ENCODE assay signal across 8 cellular contexts in genomic region chr12:77685112-77685511, GRCh38.
DNase-seq lines count a peak whose midpoint lies in the region; ATAC-seq, FAIRE-seq and TF ChIP-seq lines count a peak whose summit lies in the region.

No MANE protein-coding gene starts in this region.

- no peaks in the 10 kb centered on the region for H3K79me2 ChIP-seq in astrocyte (ENCODE audit: insufficient read depth, low read length)
- H3K79me2 ChIP-seq in smooth muscle cell (ENCODE audit: low read depth): no peaks in the 10 kb centered on the region

- no peak overlapping the region for H3K27ac Mint-ChIP-seq in Caco-2 (ENCODE audit: unreplicated experiment)
- peak overlapping the region; percentile 80 for H3K27ac Mint-ChIP-seq in astrocyte (ENCODE audit: unreplicated experiment)

- DNase-seq in Caco-2 (peak; percentile 40 to 61), GM19239 (ENCODE audit: insufficient read length, low spot score) (peak; percentile 1), NCI-H345 treated with DMSO at 0.1 percent for 48 hours (lab: John Stamatoyannopoulos, UW; ENCODE audit: unreplicated experiment) (peak; percentile 71), astrocyte (ENCODE audit: low read depth) (peak; percentile 57), hippocampal formation (lab: John Stamatoyannopoulos, UW) (peak; percentile 16 to 69), smooth muscle cell (lab: John Stamatoyannopoulos, UW; ENCODE audit: unreplicated experiment) (no peak)
- DNase-seq in NK-92 treated with Interleukin-12 subunit alpha and Interleukin-12 subunit beta, amount 100 ng/mL, for 24 hours (lab: John Stamatoyannopoulos, UW): no peak

- no peaks in the 10 kb centered on the region for H3K36me3 ChIP-seq in Caco-2 (ENCODE audit: control insufficient read depth, insufficient read depth, low read length)
- H3K36me3 ChIP-seq in astrocyte (ENCODE audit: insufficient read depth, low read length): no peaks in the 10 kb centered on the region
- no peaks in the 10 kb centered on the region for H3K36me3 ChIP-seq in smooth muscle cell (ENCODE audit: low read depth)

- H3K4me1 ChIP-seq in Caco-2 (no peaks in the 10 kb centered on the region), astrocyte (ENCODE audit: insufficient read depth, low read length) (no peaks in the 10 kb centered on the region), smooth muscle cell (ENCODE audit: low read depth) (peaks cover 7% of the 10 kb centered on the region)

- H3K27me3 Mint-ChIP-seq in Caco-2 (ENCODE audit: insufficient read depth, unreplicated experiment) (peaks cover 3% of the 10 kb centered on the region), astrocyte (ENCODE audit: low read depth, unreplicated experiment) (no peaks in the 10 kb centered on the region)

- H3K4me1 Mint-ChIP-seq in Caco-2 (ENCODE audit: low read depth, unreplicated experiment): no peaks in the 10 kb centered on the region
- H3K4me1 Mint-ChIP-seq in astrocyte (ENCODE audit: low read depth, unreplicated experiment): peaks cover 11% of the 10 kb centered on the region

- H2AFZ ChIP-seq in astrocyte (ENCODE audit: low read depth, low read length) (peak overlapping the region; percentile 49), smooth muscle cell (ENCODE audit: low read depth) (peak overlapping the region; percentile 75)

- H3K36me3 Mint-ChIP-seq in Caco-2 (ENCODE audit: insufficient read depth, unreplicated experiment) (no peaks in the 10 kb centered on the region), astrocyte (ENCODE audit: low read depth, unreplicated experiment) (no peaks in the 10 kb centered on the region)

- POLR2A ChIA-PET in Caco-2 (lab: Charles Lee): no interaction called here

- no peaks in the 10 kb centered on the region for H3F3A ChIP-seq in smooth muscle cell (ENCODE audit: low read depth)

- FAIRE-seq in GM19239 (lab: Jason Lieb, UNC): peak; percentile 86
- FAIRE-seq in astrocyte (lab: Jason Lieb, UNC): peak; percentile 85

- 15% methylated on average over 6 of the region's 6 CpGs for WGBS in smooth muscle cell (ENCODE audit: low lambda C conversion rate)

- intact Hi-C loops in Caco-2 (cut with micrococcal nuclease; ENCODE audit: unreplicated experiment): loop anchor here (1.0 to 10.0 kb wide), 7 partner anchors 70 to 1064 kb away; no protein-coding TSS in a partner anchor

- H3K9me3 ChIP-seq in Caco-2 (no peaks in the 10 kb centered on the region), astrocyte (ENCODE audit: insufficient read depth, low read depth, low read length) (no peaks in the 10 kb centered on the region), smooth muscle cell (replicated peaks; ENCODE audit: low read depth) (no peaks in the 10 kb centered on the region)

- no peak overlapping the region for H3K4me2 ChIP-seq in astrocyte (ENCODE audit: low read length)
- peak overlapping the region; percentile 79 for H3K4me2 ChIP-seq in smooth muscle cell

- no peak overlapping the region for H3K9ac ChIP-seq in astrocyte (ENCODE audit: low read length)
- H3K9ac ChIP-seq in smooth muscle cell (ENCODE audit: low read depth): no peak overlapping the region

- H3K4me3 Mint-ChIP-seq in Caco-2 (ENCODE audit: unreplicated experiment) (no peak overlapping the region), astrocyte (ENCODE audit: unreplicated experiment) (no peak overlapping the region)

- H3K9me3 Mint-ChIP-seq in Caco-2 (ENCODE audit: unreplicated experiment): no peaks in the 10 kb centered on the region
- H3K9me3 Mint-ChIP-seq in astrocyte (ENCODE audit: unreplicated experiment): no peaks in the 10 kb centered on the region

- H4K20me1 ChIP-seq in astrocyte (ENCODE audit: insufficient read depth, low read length) (no peaks in the 10 kb centered on the region), smooth muscle cell (ENCODE audit: low read depth) (no peaks in the 10 kb centered on the region)

- CTCF ChIA-PET in Caco-2 (lab: Charles Lee): interaction anchor here (1.2 kb wide), 1 partner anchor 13 kb away, joined by 5 read pairs; no protein-coding TSS in a partner anchor

- H3K27ac ChIP-seq in astrocyte (ENCODE audit: low read depth, low read length) (no peak overlapping the region), smooth muscle cell (ENCODE audit: low read depth) (no peak overlapping the region)

- TF ChIP-seq CTCF in Caco-2 (IDR thresholded peaks at IDR 0.05; ENCODE audit: insufficient read depth in 1 of 2, low read depth in 1 of 2, low read length in 1 of 2, severe bottlenecking in 1 of 2, unreplicated experiment in 1 of 2): peak; percentile 39 to 64
- TF ChIP-seq CTCF in astrocyte (IDR thresholded peaks at IDR 0.05; ENCODE audit: insufficient read depth, low read depth, low read length): peak; percentile 77
- TF ChIP-seq CTCF in smooth muscle cell (IDR thresholded peaks at IDR 0.05; ENCODE audit: borderline replicate concordance, insufficient read depth, poor library complexity, severe bottlenecking): peak; percentile 73

- H3K27me3 ChIP-seq in Caco-2 (replicated peaks; ENCODE audit: control insufficient read depth, insufficient read depth, low read length) (no peaks in the 10 kb centered on the region), astrocyte (ENCODE audit: insufficient read depth, low read length) (no peaks in the 10 kb centered on the region), smooth muscle cell (ENCODE audit: low read depth) (no peaks in the 10 kb centered on the region)

- H3K4me3 ChIP-seq in Caco-2 (ENCODE audit: low read depth, low read length) (no peak overlapping the region), astrocyte (ENCODE audit: insufficient read depth, low read depth, low read length) (no peak overlapping the region), smooth muscle cell (peak overlapping the region; percentile 24)

- peak; percentile 84 for ATAC-seq in HG03460 (IDR thresholded peaks at IDR 0.05; ENCODE audit: unreplicated experiment)

- no TSS peak for BruUV-seq in Caco-2 (replicated peaks; lab: Mats Ljungman, UMichigan)

Comparison
In these comparisons a context has a peak if more than half of its experiments do, and no peak if none do; other contexts are left out.
1. DNase-seq: peak in Caco-2 (2 of 2), GM19239 (single experiment), NCI-H345 treated with DMSO at 0.1 percent for 48 hours (single experiment), astrocyte (single experiment) and hippocampal formation (2 of 2); none in smooth muscle cell (single experiment) and NK-92 treated with Interleukin-12 subunit alpha and Interleukin-12 subunit beta, amount 100 ng/mL, for 24 hours (single experiment).
2. Peak in every context shown above with its lines, with median percentiles within 50 percentile points of each other: CTCF ChIP-seq.